ENCODE assay signal across 23 cellular contexts in genomic region chr19:56966697-56967299, GRCh38.
"Had no signal": no experiment of that assay in that cellular context is flagged by ENCODE, and none has a peak within 500 bp of the region (broad histone marks: within the 10 kb centered on the region; RNA-seq: fewer than 3 reads in every experiment).

No MANE protein-coding gene starts in this region.

- H3K27me3 ChIP-seq: foreskin keratinocyte, hepatocyte, pancreas, thyroid gland had no signal

- H3K9me3 Mint-ChIP-seq: type B pancreatic cell had no signal

- H3K4me1 Mint-ChIP-seq: naive thymus-derived CD8-positive, alpha-beta T cell; nephron progenitor cell; stimulated activated naive CD8-positive, alpha-beta T cell treated with anti-CD3 and anti-CD28 coated beads, Interleukin-15, amount 100 ng/mL, for 72 hours had no signal

- H3K4me2 ChIP-seq: hepatocyte had no signal

- H3K4me3 ChIP-seq: coronary artery, esophagus muscularis mucosa, gastroesophageal sphincter, heart left ventricle, hepatocyte, left ventricle myocardium inferior, lower lobe of right lung, pancreas, suprapubic skin, thyroid gland had no signal

- H2AFZ ChIP-seq: hepatocyte had no signal

- ATAC-seq: foreskin keratinocyte; gastroesophageal sphincter; lower lobe of right lung; naive thymus-derived CD8-positive, alpha-beta T cell; stimulated activated naive CD8-positive, alpha-beta T cell treated with anti-CD3 and anti-CD28 coated beads, Interleukin-15, amount 100 ng/mL, for 72 hours had no signal

- DNase-seq: dermis blood vessel endothelial cell; effector memory CD4-positive, alpha-beta T cell; foreskin keratinocyte; left cardiac atrium; left ventricle myocardium inferior; lower lobe of right lung; naive thymus-derived CD8-positive, alpha-beta T cell; nephron progenitor cell; occipital lobe; pancreas; small intestine; stimulated activated CD4-positive, alpha-beta T cell treated with anti-CD3 and anti-CD28 coated beads, Interleukin-15, amount 100 ng/mL, for 24 hours; stimulated activated CD4-positive, alpha-beta T cell treated with anti-CD3 and anti-CD28 coated beads, Interleukin-2, amount 100 ng/mL, for 48 hours; stimulated activated naive CD4-positive, alpha-beta T cell; stimulated activated naive CD8-positive, alpha-beta T cell treated with anti-CD3 and anti-CD28 coated beads, Interleukin-15, amount 100 ng/mL, for 72 hours; thyroid gland had no signal

- H3K79me2 ChIP-seq: hepatocyte had no signal

- H3K27ac Mint-ChIP-seq: nephron progenitor cell; stimulated activated naive CD8-positive, alpha-beta T cell treated with anti-CD3 and anti-CD28 coated beads, Interleukin-15, amount 100 ng/mL, for 72 hours; type B pancreatic cell had no signal

- H3K4me1 ChIP-seq: foreskin keratinocyte, heart left ventricle, left ventricle myocardium inferior, lower lobe of right lung, pancreas, suprapubic skin, thyroid gland had no signal

- H3K27ac ChIP-seq: coronary artery, esophagus muscularis mucosa, foreskin keratinocyte, gastroesophageal sphincter, heart left ventricle, hepatocyte, left ventricle myocardium inferior, lower lobe of right lung, pancreas, suprapubic skin, thyroid gland had no signal

- H3K36me3 ChIP-seq: esophagus muscularis mucosa, gastroesophageal sphincter, heart left ventricle, left ventricle myocardium inferior, lower lobe of right lung, pancreas, suprapubic skin, thyroid gland had no signal

- H3K27me3 Mint-ChIP-seq: stimulated activated naive CD8-positive, alpha-beta T cell treated with anti-CD3 and anti-CD28 coated beads, Interleukin-15, amount 100 ng/mL, for 72 hours; type B pancreatic cell had no signal

- H3K9me3 ChIP-seq: esophagus muscularis mucosa, gastroesophageal sphincter, left ventricle myocardium inferior, pancreas, suprapubic skin, thyroid gland had no signal

- H3K36me3 Mint-ChIP-seq: type B pancreatic cell had no signal

- H3K4me3 Mint-ChIP-seq: naive thymus-derived CD8-positive, alpha-beta T cell; nephron progenitor cell; stimulated activated naive CD8-positive, alpha-beta T cell treated with anti-CD3 and anti-CD28 coated beads, Interleukin-15, amount 100 ng/mL, for 72 hours; type B pancreatic cell had no signal
